In genomic region chr22:46386312-46386711, GRCh38 we compare ENCODE assay signal across 1 cellular context.
TF ChIP-seq lines count a peak whose summit lies in the region.

No MANE protein-coding gene starts in this region.

TF ChIP-seq in WTC11, 78 proteins besides CTCF, POLR2A, EP300 and RAD21 (continued from another document):
- TF ChIP-seq ERG (CRISPR knock-in tag; IDR thresholded peaks at IDR 0.05) (no peak), ZSCAN18 (CRISPR knock-in tag; IDR thresholded peaks at IDR 0.05) (no peak), CDX4 (CRISPR knock-in tag; IDR thresholded peaks at IDR 0.05; ENCODE audit: borderline replicate concordance) (no peak)
